In the genomic region with DNA sequence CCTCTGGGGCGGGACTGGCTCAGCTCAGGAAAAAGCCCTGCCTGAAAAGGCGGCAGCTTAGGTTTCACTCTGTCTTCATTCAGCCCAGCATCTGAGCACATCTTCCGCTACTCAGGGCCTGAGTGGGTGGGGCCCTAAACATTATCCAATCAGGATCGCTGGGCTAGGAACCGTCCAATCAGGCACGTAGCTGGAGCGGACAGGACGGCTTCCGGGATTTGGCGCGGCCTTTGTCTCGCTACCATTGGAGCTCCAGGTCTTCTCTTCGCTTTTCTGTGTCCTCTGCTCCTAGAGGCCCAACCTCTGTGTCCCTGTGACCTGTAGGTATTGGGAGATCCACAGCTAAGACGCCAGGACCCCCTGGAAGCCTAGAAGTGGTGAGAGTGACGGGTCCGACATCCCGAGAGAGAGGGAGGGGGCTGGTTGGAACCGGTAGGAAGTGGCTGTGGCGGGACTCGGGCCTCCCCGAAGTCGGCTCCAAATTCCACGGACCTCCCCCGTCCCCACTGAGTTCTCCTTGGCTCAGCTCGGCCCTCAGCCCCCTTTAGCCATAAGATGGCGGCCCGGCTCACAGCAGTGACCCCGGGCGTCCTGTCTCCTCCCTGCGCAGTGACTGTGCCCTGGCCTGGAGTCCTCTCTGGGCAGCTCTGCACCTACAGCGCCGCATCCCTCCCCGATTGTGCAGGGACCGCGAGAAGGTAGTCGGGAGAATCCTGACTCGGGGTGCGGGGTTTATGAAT, we compare ENCODE assay signal across 8 cellular contexts.
A peak's percentile ranks its signal among the peaks of the same experiment; 100 is the strongest.
DNase-seq lines count a peak whose midpoint lies in the region; ATAC-seq and TF ChIP-seq lines count a peak whose summit lies in the region.

No MANE protein-coding gene starts in this region.

- no peak for TF ChIP-seq CTCF in CD8-positive, alpha-beta T cell (IDR thresholded peaks at IDR 0.05)
- TF ChIP-seq CTCF in lower lobe of right lung (IDR thresholded peaks at IDR 0.05) (no peak), nephron progenitor cell (IDR thresholded peaks at IDR 0.05) (no peak)

- no peak overlapping the region for H3K27ac ChIP-seq in CD8-positive, alpha-beta T cell (ENCODE audit: low read depth, low read length)
- H3K27ac ChIP-seq in lower lobe of right lung: no peak overlapping the region
- no peak overlapping the region for H3K27ac ChIP-seq in thymus (ENCODE audit: low read depth)

- H3K36me3 ChIP-seq in CD8-positive, alpha-beta T cell (ENCODE audit: insufficient read depth, low read length): no peaks in the 10 kb centered on the region
- no peaks in the 10 kb centered on the region for H3K36me3 ChIP-seq in lower lobe of right lung
- H3K36me3 ChIP-seq in thymus (ENCODE audit: control insufficient read depth, insufficient read depth): no peaks in the 10 kb centered on the region

- H3K36me3 Mint-ChIP-seq in CD8-positive, alpha-beta T cell: no peaks in the 10 kb centered on the region
- peaks cover 3% of the 10 kb centered on the region for H3K36me3 Mint-ChIP-seq in nephron progenitor cell (ENCODE audit: low read depth)

- 23% methylated on average over 38 of the region's 38 CpGs for WGBS in thymus

- no peaks in the 10 kb centered on the region for H3K27me3 ChIP-seq in CD8-positive, alpha-beta T cell (ENCODE audit: insufficient read depth, low read length)
- H3K27me3 ChIP-seq in lower lobe of right lung (ENCODE audit: low read depth) (no peaks in the 10 kb centered on the region), thymus (ENCODE audit: control insufficient read depth, insufficient read depth) (no peaks in the 10 kb centered on the region)

- H3K9me3 Mint-ChIP-seq in CD8-positive, alpha-beta T cell: peaks cover 16% of the 10 kb centered on the region
- peaks cover 71% of the 10 kb centered on the region for H3K9me3 Mint-ChIP-seq in nephron progenitor cell

- ATAC-seq in CD8-positive, alpha-beta T cell: no peak
- peak; percentile 78 to 88 for ATAC-seq in lower lobe of right lung
- no peak for ATAC-seq in GM18511 (IDR thresholded peaks at IDR 0.05; ENCODE audit: unreplicated experiment)
- ATAC-seq in GM18520 (IDR thresholded peaks at IDR 0.05; ENCODE audit: unreplicated experiment): no peak

- DNase-seq in CD8-positive, alpha-beta T cell: peak in 2 of 7 experiments; percentile 5 to 10
- DNase-seq in NCI-H510A (lab: John Stamatoyannopoulos, UW) (peak; percentile 39), lower lobe of right lung (peak; percentile 53), nephron progenitor cell (no peak)
- peak; percentile 48 for DNase-seq in central memory CD4-positive, alpha-beta T cell

- H3K4me1 Mint-ChIP-seq in CD8-positive, alpha-beta T cell (ENCODE audit: low read depth): no peaks in the 10 kb centered on the region
- no peaks in the 10 kb centered on the region for H3K4me1 Mint-ChIP-seq in nephron progenitor cell

- no peaks in the 10 kb centered on the region for H3K9me3 ChIP-seq in CD8-positive, alpha-beta T cell (ENCODE audit: low read length)
- H3K9me3 ChIP-seq in lower lobe of right lung (peaks cover 9% of the 10 kb centered on the region), thymus (ENCODE audit: control insufficient read depth) (peaks cover 4% of the 10 kb centered on the region)

- intact Hi-C loops in CD8-positive, alpha-beta T cell (cut with DNase I, micrococcal nuclease): no loop called here
- intact Hi-C loops in lower lobe of right lung (cut with DNase I): no loop called here

- no peaks in the 10 kb centered on the region for H3K27me3 Mint-ChIP-seq in CD8-positive, alpha-beta T cell (ENCODE audit: low read depth)
- no peaks in the 10 kb centered on the region for H3K27me3 Mint-ChIP-seq in nephron progenitor cell (ENCODE audit: low read depth, poor library complexity)

- POLR2A ChIA-PET in CD8-positive, alpha-beta T cell (lab: Charles Lee): no interaction called here

- no peak overlapping the region for H3K4me3 Mint-ChIP-seq in CD8-positive, alpha-beta T cell
- H3K4me3 Mint-ChIP-seq in nephron progenitor cell: no peak overlapping the region

- peak overlapping the region; percentile 8 for H3K4me3 ChIP-seq in CD8-positive, alpha-beta T cell (ENCODE audit: low read depth, low read length)
- H3K4me3 ChIP-seq in lower lobe of right lung (peak overlapping the region; percentile 54), thymus (ENCODE audit: low read length) (peak overlapping the region; percentile 29)

- H3K4me1 ChIP-seq in CD8-positive, alpha-beta T cell (ENCODE audit: insufficient read depth, low read length): no peaks in the 10 kb centered on the region
- no peaks in the 10 kb centered on the region for H3K4me1 ChIP-seq in lower lobe of right lung
- no peaks in the 10 kb centered on the region for H3K4me1 ChIP-seq in thymus (ENCODE audit: control insufficient read depth, insufficient read depth, low read length)

- CTCF ChIA-PET in CD8-positive, alpha-beta T cell (lab: Charles Lee): no interaction called here

- no peak overlapping the region for H3K27ac Mint-ChIP-seq in CD8-positive, alpha-beta T cell
- no peak overlapping the region for H3K27ac Mint-ChIP-seq in nephron progenitor cell

Comparison
In these comparisons a context has a peak if more than half of its experiments do, and no peak if none do; other contexts are left out.
1. ATAC-seq: peak in lower lobe of right lung (2 of 2); none in CD8-positive, alpha-beta T cell (single experiment), GM18511 (single experiment) and GM18520 (single experiment).
2. Peak in every context shown above with its lines, with median percentiles within 50 percentile points of each other: H3K4me3 ChIP-seq.